ENCODE assay signal across 8 cellular contexts in the genomic region with DNA sequence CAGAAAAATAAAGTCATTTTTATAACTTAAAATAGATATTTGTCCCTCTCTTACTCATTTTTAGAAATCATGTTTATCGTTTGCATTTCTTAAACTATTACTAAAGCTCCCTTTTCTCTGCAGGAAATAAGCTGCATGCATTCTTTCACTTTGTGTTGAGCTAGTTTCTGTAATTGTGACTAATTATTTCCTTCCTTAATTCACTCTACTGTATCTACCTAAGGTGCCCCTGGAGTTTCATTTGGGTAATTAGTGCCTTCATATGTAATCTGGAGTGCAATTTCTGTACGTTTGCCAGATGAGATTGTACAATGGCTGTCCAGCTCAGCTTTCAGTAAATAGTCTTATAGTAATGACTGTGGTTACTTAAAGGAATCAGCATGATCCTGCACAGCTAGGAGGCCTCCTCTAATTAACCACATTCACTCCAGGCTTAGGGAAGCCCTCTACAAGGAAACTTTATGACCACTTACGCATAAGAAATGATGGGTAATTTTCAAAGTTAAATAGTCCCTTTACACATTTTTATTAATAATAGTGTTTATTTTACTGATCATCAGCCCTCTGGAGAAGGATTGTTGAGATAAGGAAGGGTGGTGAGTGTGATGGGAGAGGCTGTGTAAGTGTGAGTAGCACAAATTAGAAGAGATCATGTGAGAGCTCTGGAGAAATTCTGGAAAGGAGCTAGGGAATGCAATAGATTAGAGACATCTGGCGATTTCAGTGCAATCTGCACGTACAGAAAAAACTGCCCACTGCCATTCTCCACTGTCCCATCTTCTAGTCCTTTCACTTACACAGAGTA.
DNase-seq lines count a peak whose midpoint lies in the region; ATAC-seq lines count a peak whose summit lies in the region.

No MANE protein-coding gene starts in this region.

- DNase-seq in Right ventricle myocardium superior (no peak), cardiac septum (ENCODE audit: low spot score) (no peak), NCI-H146 (lab: John Stamatoyannopoulos, UW) (peak; percentile 90), amniotic epithelial cell (ENCODE audit: low read depth) (peak; percentile 52), retina (peak; percentile 38), ecto neural progenitor cell (ENCODE audit: low spot score) (no peak), DMS114 treated with DMSO at 0.1 percent for 48 hours (lab: John Stamatoyannopoulos, UW; ENCODE audit: unreplicated experiment) (no peak)

- intact Hi-C loops in Right ventricle myocardium superior (cut with DNase I) = no loop called here
- intact Hi-C loops in cardiac septum (cut with DNase I) = loop anchor here (5.0 kb wide), 1 partner anchor 87 kb away; a partner anchor contains a TSS

- peak; percentile 39 for ATAC-seq in Right ventricle myocardium superior (ENCODE audit: poor library complexity)
- peak; percentile 79 for ATAC-seq in HG02763 (IDR thresholded peaks at IDR 0.05; ENCODE audit: unreplicated experiment)

Comparison
In these comparisons a context has a peak if more than half of its experiments do, and no peak if none do; other contexts are left out.
1. DNase-seq: peak in NCI-H146 (single experiment), amniotic epithelial cell (single experiment) and retina (single experiment); none in Right ventricle myocardium superior (single experiment), cardiac septum (single experiment), ecto neural progenitor cell (single experiment) and DMS114 treated with DMSO at 0.1 percent for 48 hours (single experiment).